ENCODE assay signal across 5 cellular contexts in the genomic region with DNA sequence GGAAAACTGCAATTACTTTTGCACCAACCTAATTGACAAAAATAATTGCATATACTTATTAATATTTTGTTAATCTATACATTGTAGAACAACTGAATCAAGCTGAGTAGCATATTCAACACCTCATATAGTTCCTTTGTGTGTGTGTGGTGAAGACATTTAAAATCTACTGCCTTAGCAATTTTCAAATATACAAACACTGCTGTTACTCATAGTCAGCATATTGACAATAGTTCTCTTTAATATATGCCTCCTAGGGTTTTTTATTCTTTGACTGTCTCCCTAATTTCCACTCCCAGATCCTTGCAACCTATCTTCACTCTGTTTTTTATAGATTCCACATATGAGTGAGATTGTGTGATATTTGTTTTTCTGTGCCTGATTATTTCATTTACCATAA.
"Had no signal": no experiment of that assay in that cellular context is flagged by ENCODE, and none has a peak within 500 bp of the region (broad histone marks: within the 10 kb centered on the region; RNA-seq: fewer than 3 reads in every experiment).

No MANE protein-coding gene starts in this region.

- DNase-seq: KBM-7, KG1 had no signal

- H3K27ac ChIP-seq: HL-60, KMS-11 had no signal

- H3K9ac ChIP-seq: KMS-11 had no signal

- FAIRE-seq: HTR-8/SVneo had no signal

- H3K4me2 ChIP-seq: KMS-11 had no signal
